In the genomic region with DNA sequence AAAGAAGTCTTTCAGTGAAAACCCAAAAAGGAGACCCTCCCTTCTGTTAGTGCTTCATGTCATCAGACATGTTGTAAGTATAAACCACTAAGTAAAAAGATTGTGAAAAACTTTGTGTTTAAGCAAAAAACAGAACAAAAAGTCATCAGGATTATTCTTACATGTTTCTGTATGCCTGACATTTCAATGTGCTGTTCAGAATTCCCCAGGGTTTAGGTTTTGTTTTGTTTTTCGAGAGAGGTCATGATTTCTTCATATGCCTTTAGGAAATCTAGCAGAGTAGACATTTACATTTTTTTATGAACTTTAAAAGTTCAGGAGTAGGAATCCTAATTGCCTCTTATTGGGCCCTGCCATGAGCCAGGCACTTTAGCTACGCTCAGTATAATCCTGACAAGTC, we compare ENCODE assay signal across 18 cellular contexts.
DNase-seq lines count a peak whose midpoint lies in the region; ATAC-seq and TF ChIP-seq lines count a peak whose summit lies in the region.
"Had no signal": no experiment of that assay in that cellular context is flagged by ENCODE, and none has a peak within 500 bp of the region (broad histone marks: within the 10 kb centered on the region; RNA-seq: fewer than 3 reads in every experiment).

No MANE protein-coding gene starts in this region.

- no peaks in the 10 kb centered on the region for H3K27me3 ChIP-seq in left ventricle myocardium inferior (ENCODE audit: low read depth)
- no peaks in the 10 kb centered on the region for H3K27me3 ChIP-seq in effector memory CD4-positive, alpha-beta T cell (replicated peaks; ENCODE audit: control insufficient read depth, insufficient read depth, low read length, poor library complexity, severe bottlenecking)
- H3K27me3 ChIP-seq: BLaER1 treated with 17β-estradiol and CSF1 and Interleukin-3, amounts not matched to agents 10 nM and 100 nM; neural progenitor cell had no signal

- intact Hi-C loops in left ventricle myocardium inferior (cut with micrococcal nuclease) = loop anchor here (10.0 kb wide), 2 partner anchors 310 to 340 kb away; no protein-coding TSS in a partner anchor
- intact Hi-C loops in Right ventricle myocardium superior (cut with DNase I) = loop anchor here (10.0 kb wide), 1 partner anchor 310 kb away; no protein-coding TSS in a partner anchor
- intact Hi-C loops in sciatic nerve (cut with DNase I) = loop anchor here (10.0 kb wide), 1 partner anchor 310 kb away; no protein-coding TSS in a partner anchor

- ATAC-seq in Right ventricle myocardium superior (ENCODE audit: poor library complexity) (no peak), sciatic nerve (peak; percentile 45), HG03095 (IDR thresholded peaks at IDR 0.05; ENCODE audit: unreplicated experiment) (no peak)

- H3K4me3 ChIP-seq in left ventricle myocardium inferior (no peak overlapping the region), fibroblast of the aortic adventitia (ENCODE audit: low read depth, low read length) (no peak overlapping the region)
- H3K4me3 ChIP-seq in effector memory CD4-positive, alpha-beta T cell (ENCODE audit: insufficient read depth, low read depth, low read length, poor library complexity, severe bottlenecking) = no peak overlapping the region
- H3K4me3 ChIP-seq: BLaER1 treated with 17β-estradiol and CSF1 and Interleukin-3, amounts not matched to agents 10 nM and 100 nM; neural progenitor cell had no signal

- peak overlapping the region; percentile 60 for H3K27ac ChIP-seq in left ventricle myocardium inferior (replicated peaks)
- no peak overlapping the region for H3K27ac ChIP-seq in effector memory CD4-positive, alpha-beta T cell (ENCODE audit: insufficient read depth, low read length, poor library complexity, severe bottlenecking)
- H3K27ac ChIP-seq: BLaER1 treated with 17β-estradiol and CSF1 and Interleukin-3, amounts not matched to agents 10 nM and 100 nM; HL-60; neural progenitor cell; RWPE1 had no signal

- peaks cover 33% of the 10 kb centered on the region for H3K4me1 ChIP-seq in left ventricle myocardium inferior
- H3K4me1 ChIP-seq in effector memory CD4-positive, alpha-beta T cell (ENCODE audit: control insufficient read depth, insufficient read depth, low read length, poor library complexity, severe bottlenecking) = no peaks in the 10 kb centered on the region

- no peak for TF ChIP-seq CTCF in left ventricle myocardium inferior (IDR thresholded peaks at IDR 0.05; ENCODE audit: borderline replicate concordance)
- no peak for TF ChIP-seq CTCF in fibroblast of the aortic adventitia (IDR thresholded peaks at IDR 0.05; ENCODE audit: insufficient read depth, low read length)

- H3K36me3 ChIP-seq in left ventricle myocardium inferior = peaks cover 89% of the 10 kb centered on the region
- peaks cover 66% of the 10 kb centered on the region for H3K36me3 ChIP-seq in effector memory CD4-positive, alpha-beta T cell (ENCODE audit: control insufficient read depth, insufficient read depth, low read length)

- DNase-seq in left ventricle myocardium inferior (no peak), Right ventricle myocardium superior (no peak), fibroblast of the aortic adventitia (ENCODE audit: low read depth) (peak; percentile 57), sciatic nerve (ENCODE audit: low spot score) (no peak)
- DNase-seq in activated CD4-positive, alpha-beta T cell treated with anti-CD3 and anti-CD28 coated beads for 48 hours = no peak
- DNase-seq in effector memory CD4-positive, alpha-beta T cell = no peak
- DNase-seq in NK-92 treated with Interleukin-12 subunit alpha and Interleukin-12 subunit beta, amount 100 ng/mL, for 24 hours (lab: John Stamatoyannopoulos, UW) = no peak
- DNase-seq: activated CD4-positive, alpha-beta T cell treated with anti-CD3 and anti-CD28 coated beads for 4 hours; activated CD8-positive, alpha-beta memory T cell treated with anti-CD3 and anti-CD28 coated beads, Interleukin-2, amount 50 U/mL, for 4 hours; activated effector memory CD4-positive, alpha-beta T cell treated with anti-CD3 and anti-CD28 coated beads, Interleukin-2, amount 50 U/mL, for 16 hours; aorta; Calu3; NCI-H1694 had no signal

- H3K9me3 ChIP-seq in left ventricle myocardium inferior (replicated peaks) = no peaks in the 10 kb centered on the region
- H3K9me3 ChIP-seq in effector memory CD4-positive, alpha-beta T cell (ENCODE audit: control insufficient read depth, low read length) = no peaks in the 10 kb centered on the region
- H3K9me3 ChIP-seq: BLaER1 treated with 17β-estradiol and CSF1 and Interleukin-3, amounts not matched to agents 10 nM and 100 nM had no signal
